In the genomic region with DNA sequence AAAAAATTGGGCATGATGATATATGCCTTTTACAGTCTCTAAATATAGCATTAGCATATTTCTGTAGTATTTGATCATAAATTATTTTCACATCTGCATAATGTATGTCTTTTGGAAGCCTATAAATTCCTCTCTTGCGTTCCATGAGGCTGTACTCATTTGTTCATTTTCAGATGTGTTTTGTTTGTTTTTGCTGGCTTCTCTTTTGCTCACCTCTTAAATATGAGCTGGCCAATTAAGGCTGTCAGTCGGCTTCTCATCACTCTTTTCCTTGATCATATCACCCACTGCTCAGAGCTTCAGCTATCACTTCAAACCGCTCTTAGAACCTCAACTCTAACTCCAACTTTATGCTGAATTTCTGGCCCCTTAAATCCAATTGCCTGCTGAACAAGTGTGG, we compare ENCODE assay signal across 20 cellular contexts. TPM values are rescaled to one million over a fixed set of nuclear protein-coding genes. Genes with fewer than 3 reads are reported as not detected.
DNase-seq lines count a peak whose midpoint lies in the region; ATAC-seq, FAIRE-seq and TF ChIP-seq lines count a peak whose summit lies in the region.
"Had no signal": no experiment of that assay in that cellular context is flagged by ENCODE, and none has a peak within 500 bp of the region (broad histone marks: within the 10 kb centered on the region; RNA-seq: fewer than 3 reads in every experiment).

No MANE protein-coding gene starts in this region.

- DNase-seq in Right ventricle myocardium superior (no peak), heart left ventricle (no peak), GM23248 (no peak), adipocyte (ENCODE audit: low read depth) (peak; percentile 22), mesenchymal stem cell (no peak), urothelium cell line (ENCODE audit: low spot score) (no peak), Ammon's horn (ENCODE audit: low spot score) (no peak)
- DNase-seq: CD4-positive, alpha-beta T cell; KBM-7; MM.1S; NCI-H2029; NCI-H446 treated with DMSO at 0.1 percent for 48 hours; NCI-H526; NCI-H82; RPMI8226; SHP77 had no signal

- no peak overlapping the region for H3K9ac ChIP-seq in GM23248
- H3K9ac ChIP-seq in adipocyte (ENCODE audit: low read length), result no peak overlapping the region
- no peak overlapping the region for H3K9ac ChIP-seq in mesenchymal stem cell (ENCODE audit: low read length)
- H3K9ac ChIP-seq: BLaER1 treated with 17β-estradiol and CSF1 and Interleukin-3, amounts not matched to agents 10 nM and 100 nM had no signal

- no peak overlapping the region for H3K18ac ChIP-seq in mesenchymal stem cell (ENCODE audit: low read depth in 1 of 2, low read length in 2 of 2)

- H2BK12ac ChIP-seq in mesenchymal stem cell (ENCODE audit: low read length in 2 of 2), result no peak overlapping the region

- H3K14ac ChIP-seq in mesenchymal stem cell (ENCODE audit: low read length in 2 of 2), result no peak overlapping the region

- no peak overlapping the region for H3K4ac ChIP-seq in mesenchymal stem cell (ENCODE audit: low read depth in 1 of 2, low read length in 2 of 2)

- ATAC-seq in Right ventricle myocardium superior (ENCODE audit: poor library complexity) (peak; percentile 19), heart left ventricle (no peak), GM19463 (IDR thresholded peaks at IDR 0.05; ENCODE audit: unreplicated experiment) (no peak)
- ATAC-seq: GM12878 had no signal

- H2BK15ac ChIP-seq in mesenchymal stem cell (ENCODE audit: low read depth, poor library complexity, severe bottlenecking), result no peak overlapping the region

- H4K91ac ChIP-seq in mesenchymal stem cell (ENCODE audit: low read length), result no peak overlapping the region

- H2AK5ac ChIP-seq in mesenchymal stem cell (ENCODE audit: low read length, severe bottlenecking), result peak overlapping the region; percentile 56

- H3K4me3 ChIP-seq in heart left ventricle, result no peak overlapping the region
- peak overlapping the region; percentile 20 for H3K4me3 ChIP-seq in GM23248
- H3K4me3 ChIP-seq in adipocyte (ENCODE audit: low read length), result no peak overlapping the region
- H3K4me3 ChIP-seq in mesenchymal stem cell (ENCODE audit: insufficient read depth in 1 of 2, low read depth in 1 of 2, low read length in 2 of 2), result no peak overlapping the region
- H3K4me3 ChIP-seq: BLaER1 treated with 17β-estradiol and CSF1 and Interleukin-3, amounts not matched to agents 10 nM and 100 nM; GM12878 had no signal

- H3K79me2 ChIP-seq in GM23248 (ENCODE audit: insufficient read depth), result peaks cover 100% of the 10 kb centered on the region

- H2BK5ac ChIP-seq in mesenchymal stem cell (ENCODE audit: low read depth, low read length, poor library complexity, severe bottlenecking), result no peak overlapping the region

- H3K36me3 ChIP-seq in heart left ventricle (peaks cover 0 to 49% (median 6%) of the 10 kb centered on the region in 9 donors), GM23248 (ENCODE audit: low read depth) (peaks cover 31% of the 10 kb centered on the region), adipocyte (ENCODE audit: control insufficient read depth, insufficient read depth, low read length, severe bottlenecking) (peaks cover 56% of the 10 kb centered on the region), mesenchymal stem cell (ENCODE audit: control insufficient read depth in 1 of 2, insufficient read depth in 2 of 2, low read depth in 1 of 2, low read length in 2 of 2) (peaks cover 5 to 71% of the 10 kb centered on the region in 2 experiments)

- H3K9me3 ChIP-seq in heart left ventricle, result no peaks in the 10 kb centered on the region
- H3K9me3 ChIP-seq in GM23248 (ENCODE audit: low read depth), result no peaks in the 10 kb centered on the region
- no peaks in the 10 kb centered on the region for H3K9me3 ChIP-seq in adipocyte (ENCODE audit: control insufficient read depth, low read length)
- H3K9me3 ChIP-seq in mesenchymal stem cell (ENCODE audit: control insufficient read depth, low read length), result no peaks in the 10 kb centered on the region
- H3K9me3 ChIP-seq: BLaER1 treated with 17β-estradiol and CSF1 and Interleukin-3, amounts not matched to agents 10 nM and 100 nM had no signal

- in situ Hi-C loops in GM23248 (cut with MboI), result no loop called here

- no peak overlapping the region for H3K23ac ChIP-seq in mesenchymal stem cell (ENCODE audit: low read length in 2 of 2)

- H4K8ac ChIP-seq in mesenchymal stem cell (ENCODE audit: low read length), result no peak overlapping the region

- 50 to 71% (median 62%) methylated on average over 3 of the region's 3 CpGs for WGBS in heart left ventricle, 4 donors
- WGBS in GM23248 (ENCODE audit: low coverage in 1 of 2, low lambda C conversion rate in 2 of 2, missing lambda C conversion rate in 2 of 2), 2 experiments, result 36 to 39% methylated on average over 2 to 3 of the region's 3 CpGs
- 86% methylated on average over 3 of the region's 3 CpGs for WGBS in mesenchymal stem cell

- peaks cover 56% of the 10 kb centered on the region; the same call in 1 of the 2 replicates for H4K20me1 ChIP-seq in GM23248 (ENCODE audit: insufficient read depth)

- no peak overlapping the region for H3K27ac ChIP-seq in heart left ventricle
- H3K27ac ChIP-seq in GM23248, result no peak overlapping the region
- peak overlapping the region; percentile 21 for H3K27ac ChIP-seq in mesenchymal stem cell (ENCODE audit: low read length, poor library complexity, severe bottlenecking)
- H3K27ac ChIP-seq: BLaER1 treated with 17β-estradiol and CSF1 and Interleukin-3, amounts not matched to agents 10 nM and 100 nM had no signal

- TF ChIP-seq CTCF in heart left ventricle (IDR thresholded peaks at IDR 0.05), result no peak

- peaks cover 0 to 63% (median 32%) of the 10 kb centered on the region in 12 donors for H3K4me1 ChIP-seq in heart left ventricle
- H3K4me1 ChIP-seq in GM23248 (ENCODE audit: insufficient read depth), result peaks cover 56% of the 10 kb centered on the region
- H3K4me1 ChIP-seq in adipocyte (ENCODE audit: control insufficient read depth, insufficient read depth, low read length), result peaks cover 33% of the 10 kb centered on the region
- H3K4me1 ChIP-seq in mesenchymal stem cell (ENCODE audit: control insufficient read depth, insufficient read depth, low read depth, low read length), result peaks cover 6% of the 10 kb centered on the region

- H2BK120ac ChIP-seq in mesenchymal stem cell (ENCODE audit: low read depth, low read length), result no peak overlapping the region

- TF ChIP-seq POLR2A in heart left ventricle (IDR thresholded peaks at IDR 0.05), result no peak

- H3F3A ChIP-seq in GM23248 (ENCODE audit: insufficient read depth), result peaks cover 19% of the 10 kb centered on the region

- intact Hi-C loops in Right ventricle myocardium superior (cut with DNase I) (no loop called here), heart left ventricle (cut with DNase I) (loop anchor here in 1 of 10 donors (5.0 kb wide), 1 partner anchor 130 kb away; the partner anchor contains the start of gene CRY1)

- H3K27me3 ChIP-seq in heart left ventricle (no peaks in the 10 kb centered on the region), GM23248 (replicated peaks; ENCODE audit: insufficient read depth) (no peaks in the 10 kb centered on the region), adipocyte (replicated peaks; ENCODE audit: control insufficient read depth, insufficient read depth, low read length) (no peaks in the 10 kb centered on the region), mesenchymal stem cell (ENCODE audit: control insufficient read depth in 1 of 2, insufficient read depth in 1 of 2, low read length in 2 of 2) (no peaks in the 10 kb centered on the region)
- H3K27me3 ChIP-seq: BLaER1 treated with 17β-estradiol and CSF1 and Interleukin-3, amounts not matched to agents 10 nM and 100 nM had no signal

- FAIRE-seq in urothelium cell line (lab: Jason Lieb, UNC), result no peak
- FAIRE-seq: D721Med, GM12878 had no signal

- H3K9me2 ChIP-seq in GM23248 (ENCODE audit: insufficient read depth), result no peaks in the 10 kb centered on the region

- H3K4me2 ChIP-seq in GM23248 (ENCODE audit: unreplicated experiment) (peak overlapping the region; percentile 34), mesenchymal stem cell (ENCODE audit: low read length, poor library complexity, severe bottlenecking) (peak overlapping the region; percentile 11)
- H3K4me2 ChIP-seq: BLaER1 treated with 17β-estradiol and CSF1 and Interleukin-3, amounts not matched to agents 10 nM and 100 nM had no signal

- H3K79me1 ChIP-seq in mesenchymal stem cell (replicated peaks; ENCODE audit: low read length, poor library complexity, severe bottlenecking), result no peaks in the 10 kb centered on the region

- H2AFZ ChIP-seq in GM23248 (no peak overlapping the region), mesenchymal stem cell (ENCODE audit: low read depth, low read length) (no peak overlapping the region)

RNA-seq across cellular contexts. Expression of gene TMEM263, which starts 6.6 kb away (rescaled TPM):
- 28.8 TPM for total RNA-seq in Right ventricle myocardium superior
- 10 to 100 TPM; 26.8 to 59.2 (median 36.3) TPM for total RNA-seq in heart left ventricle
- 10 to 100 TPM; 11.6 to 37.3 TPM for polyA plus RNA-seq in heart left ventricle
- 132 and 147 TPM in 2 replicates for total RNA-seq in GM23248 (2014; rRNA removed; shearing (Covaris generic))
- 136 and 139 TPM in 2 replicates for polyA plus RNA-seq in GM23248 (2016; fragmentation: Nextera tagmentation; extraction: Ambion mirVana)
- polyA plus RNA-seq in mesenchymal stem cell (2013, experiment 1 of 2), result 96.3 TPM
- polyA plus RNA-seq in mesenchymal stem cell (2013, experiment 2 of 2), result 107 TPM

RNA-seq across cellular contexts. Expression of gene MTERF2, which starts 24.7 kb away (rescaled TPM):
- total RNA-seq in Right ventricle myocardium superior (36.4 TPM), heart left ventricle (10 to 100 TPM; 14.9 to 46.1 (median 27.8) TPM)
- polyA plus RNA-seq in heart left ventricle (10 to 100 TPM; 18.9 to 34.4 TPM), GM23248 (2016; fragmentation: Nextera tagmentation; extraction: Ambion mirVana) (6.4 and 7.7 TPM in 2 replicates)
- total RNA-seq in GM23248 (2014; rRNA removed; shearing (Covaris generic)), result 4.6 and 6.4 TPM in 2 replicates
- polyA plus RNA-seq in mesenchymal stem cell (2013, experiment 1 of 2), result 7.2 TPM
- polyA plus RNA-seq in mesenchymal stem cell (2013, experiment 2 of 2), result 6.9 TPM
